Comparison of ENCODE assay signal across 14 cellular contexts in genomic region chr5:89816038-89816437, GRCh38.
"Had no signal": no experiment of that assay in that cellular context is flagged by ENCODE, and none has a peak within 500 bp of the region (broad histone marks: within the 10 kb centered on the region; RNA-seq: fewer than 3 reads in every experiment).

No MANE protein-coding gene starts in this region.

- H3K4me3 ChIP-seq: adrenal gland, tibial nerve, vagina had no signal

- ATAC-seq: activated CD8-positive, alpha-beta T cell treated with anti-CD3 and anti-CD28 coated beads for 36 hours; activated T-cell treated with anti-CD3 and anti-CD28 coated beads, Interleukin-2, amount 50 U/mL, for 4 hours; esophagus mucosa; natural killer cell treated with Interleukin-12 subunit alpha and Interleukin-12 subunit beta and Interleukin-15 and Interleukin-18, amount 100 ng/mL, for 72 hours; stimulated activated memory B cell treated with anti-CD40 and anti-IgM and Interleukin-4, amounts not matched to agents 10 μg/mL and 1 μg/mL and 100 μg/mL, for 72 hours; WTC11 had no signal

- DNase-seq: activated CD4-positive, alpha-beta T cell treated with anti-CD3 and anti-CD28 coated beads for 4 hours; activated CD8-positive, alpha-beta T cell treated with anti-CD3 and anti-CD28 coated beads for 36 hours; activated effector memory CD4-positive, alpha-beta T cell treated with Interleukin-2 at 50 U/mL for 16 hours; activated naive CD4-positive, alpha-beta T cell treated with anti-CD3 and anti-CD28 coated beads, Interleukin-2, amount 50 U/mL, for 16 hours; activated T-cell treated with anti-CD3 and anti-CD28 coated beads, Interleukin-2, amount 50 U/mL, for 4 hours; adrenal gland; mesendoderm; stimulated activated CD4-positive, alpha-beta T cell treated with anti-CD3 and anti-CD28 coated beads, Interleukin-2, amount 100 ng/mL, for 48 hours had no signal
